Comparison of ENCODE assay signal across 17 cellular contexts in the genomic region with DNA sequence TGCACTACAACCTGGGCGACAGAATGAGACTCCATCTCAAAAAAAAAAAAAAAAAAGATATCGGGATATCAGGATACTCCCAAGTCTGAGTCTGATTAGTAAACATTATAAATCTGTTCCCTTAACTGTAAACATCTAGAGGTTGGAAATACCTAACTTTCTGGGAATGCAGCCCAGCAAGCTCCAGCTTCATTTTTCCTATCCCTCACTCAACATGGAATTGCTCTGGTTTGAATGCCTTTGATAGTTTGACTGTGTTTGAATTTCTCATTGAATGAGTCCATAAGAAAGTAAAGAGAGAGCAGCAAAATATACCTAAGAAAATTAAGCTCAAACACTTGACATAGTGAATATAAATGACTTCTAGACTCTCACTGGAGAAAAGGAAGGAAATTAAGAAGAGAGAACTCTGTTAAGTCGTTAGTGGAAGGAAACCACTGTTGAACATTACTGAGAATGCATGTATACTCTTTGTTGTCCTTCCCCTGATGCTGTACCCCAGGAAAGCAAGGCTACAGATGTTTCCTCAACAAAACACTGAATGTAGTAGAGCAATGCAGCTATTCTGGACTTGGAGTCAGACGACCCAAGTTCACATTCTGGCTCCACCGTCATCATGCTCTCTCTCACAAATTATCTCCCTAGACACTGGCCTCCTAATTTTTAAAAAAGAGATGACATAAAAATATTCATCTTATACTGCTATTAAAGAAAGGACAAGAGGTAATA.
DNase-seq lines count a peak whose midpoint lies in the region; ATAC-seq, FAIRE-seq and TF ChIP-seq lines count a peak whose summit lies in the region.
"Had no signal": no experiment of that assay in that cellular context is flagged by ENCODE, and none has a peak within 500 bp of the region (broad histone marks: within the 10 kb centered on the region; RNA-seq: fewer than 3 reads in every experiment).

No MANE protein-coding gene starts in this region.

- H3K27me3 ChIP-seq in astrocyte (ENCODE audit: insufficient read depth, low read length) (no peaks in the 10 kb centered on the region), keratinocyte (ENCODE audit: control insufficient read depth, extremely low read depth, insufficient read depth, low read length) (no peaks in the 10 kb centered on the region), adrenal gland (no peaks in the 10 kb centered on the region)
- H3K27me3 ChIP-seq: heart left ventricle, Peyer's patch had no signal

- H3K27ac Mint-ChIP-seq in astrocyte (ENCODE audit: unreplicated experiment), result no peak overlapping the region
- H3K27ac Mint-ChIP-seq: activated naive CD4-positive, alpha-beta T cell treated with anti-CD3 and anti-CD28 coated beads for 36 hours; effector memory CD8-positive, alpha-beta T cell; naive thymus-derived CD4-positive, alpha-beta T cell had no signal

- dilution Hi-C loops in keratinocyte (cut with MboI; ENCODE audit: extremely low pct_ligation_motif_present, low sequenced_read_pairs), result no loop called here

- no peak for TF ChIP-seq POLR2A in adrenal gland (IDR thresholded peaks at IDR 0.05)

- peaks cover 14% of the 10 kb centered on the region for H3K9me3 Mint-ChIP-seq in astrocyte (ENCODE audit: unreplicated experiment)
- H3K9me3 Mint-ChIP-seq: effector memory CD8-positive, alpha-beta T cell had no signal

- no peaks in the 10 kb centered on the region for H3K9me1 ChIP-seq in keratinocyte (ENCODE audit: control insufficient read depth, extremely low read depth, insufficient read depth, low read length)

- TF ChIP-seq CTCF in astrocyte (IDR thresholded peaks at IDR 0.05; ENCODE audit: insufficient read depth, low read depth, low read length) (no peak), keratinocyte (optimal IDR thresholded peaks at IDR 0.05 in 1 of 3, IDR thresholded peaks at IDR 0.05 in 1 of 3, conservative IDR thresholded peaks at IDR 0.05 in 1 of 3; ENCODE audit: extremely low read depth in 1 of 3, insufficient read depth in 2 of 3, low read length in 3 of 3) (no peak), adrenal gland (IDR thresholded peaks at IDR 0.05) (no peak)

- H3K4me2 ChIP-seq in astrocyte (ENCODE audit: low read length) (no peak overlapping the region), keratinocyte (ENCODE audit: control insufficient read depth, extremely low read depth, insufficient read depth, low read depth, low read length) (no peak overlapping the region)

- peak overlapping the region; percentile 36 for H2AFZ ChIP-seq in astrocyte (ENCODE audit: low read depth, low read length)
- peak overlapping the region; percentile 1 for H2AFZ ChIP-seq in keratinocyte (ENCODE audit: control insufficient read depth, low read length)

- H3K36me3 ChIP-seq in astrocyte (ENCODE audit: insufficient read depth, low read length) (no peaks in the 10 kb centered on the region), keratinocyte (ENCODE audit: control insufficient read depth in 2 of 2, extremely low read depth in 1 of 2, insufficient read depth in 2 of 2, low read length in 2 of 2) (no peaks in the 10 kb centered on the region), adrenal gland (replicated peaks in 1 of 2) (no peaks in the 10 kb centered on the region)
- H3K36me3 ChIP-seq: heart left ventricle, Peyer's patch had no signal

- H3K9ac ChIP-seq in astrocyte (ENCODE audit: low read length) (no peak overlapping the region), keratinocyte (ENCODE audit: control insufficient read depth, extremely low read depth, insufficient read depth, low read length) (no peak overlapping the region)

- H3K79me2 ChIP-seq in astrocyte (ENCODE audit: insufficient read depth, low read length) (no peaks in the 10 kb centered on the region), keratinocyte (ENCODE audit: control insufficient read depth, insufficient read depth, low read length) (no peaks in the 10 kb centered on the region)

- no peaks in the 10 kb centered on the region for H4K20me1 ChIP-seq in astrocyte (ENCODE audit: insufficient read depth, low read length)
- H4K20me1 ChIP-seq in keratinocyte (ENCODE audit: control insufficient read depth, extremely low read depth, insufficient read depth, low read length), result no peaks in the 10 kb centered on the region

- H3K27me3 Mint-ChIP-seq in astrocyte (ENCODE audit: low read depth, unreplicated experiment), result no peaks in the 10 kb centered on the region
- H3K27me3 Mint-ChIP-seq: naive thymus-derived CD4-positive, alpha-beta T cell had no signal

- H3K36me3 Mint-ChIP-seq in astrocyte (ENCODE audit: low read depth, unreplicated experiment), result no peaks in the 10 kb centered on the region

- DNase-seq in NOMO-1 treated with DMSO at 0.1 percent for 48 hours (lab: John Stamatoyannopoulos, UW; ENCODE audit: unreplicated experiment) (peak; percentile 13), NOMO-1 treated with dmso at 0.1 percent for 144 hours (lab: John Stamatoyannopoulos, UW; ENCODE audit: unreplicated experiment) (no peak), astrocyte (ENCODE audit: low read depth) (peak; percentile 60), keratinocyte (ENCODE audit: low read depth, low spot score) (no peak), urothelium cell line (ENCODE audit: low spot score) (no peak), adrenal gland (no peak)
- DNase-seq: activated naive CD4-positive, alpha-beta T cell treated with anti-CD3 and anti-CD28 coated beads for 36 hours; effector memory CD8-positive, alpha-beta T cell; heart left ventricle; naive thymus-derived CD4-positive, alpha-beta T cell; NCI-H526; Peyer's patch; retina had no signal

- peaks cover 3% of the 10 kb centered on the region for H3K9me3 ChIP-seq in astrocyte (ENCODE audit: insufficient read depth, low read depth, low read length)
- peaks cover 2% of the 10 kb centered on the region for H3K9me3 ChIP-seq in keratinocyte (ENCODE audit: control insufficient read depth, low read depth, low read length)
- no peaks in the 10 kb centered on the region for H3K9me3 ChIP-seq in adrenal gland (replicated peaks in 1 of 3)
- H3K9me3 ChIP-seq: Peyer's patch had no signal

- FAIRE-seq in astrocyte (lab: Jason Lieb, UNC) (no peak), keratinocyte (lab: Jason Lieb, UNC) (no peak), urothelium cell line (lab: Jason Lieb, UNC) (peak; percentile 17)
- FAIRE-seq: H54 had no signal

- peaks cover 14% of the 10 kb centered on the region for H3K4me1 Mint-ChIP-seq in astrocyte (ENCODE audit: low read depth, unreplicated experiment)

- intact Hi-C loops in adrenal gland (cut with DNase I), result no loop called here

- H3K27ac ChIP-seq in astrocyte (ENCODE audit: low read depth, low read length) (no peak overlapping the region), keratinocyte (ENCODE audit: control insufficient read depth, insufficient read depth, low read length) (no peak overlapping the region), adrenal gland (no peak overlapping the region)
- H3K27ac ChIP-seq: 22Rv1, Peyer's patch had no signal

- H3K4me3 ChIP-seq in astrocyte (ENCODE audit: insufficient read depth, low read depth, low read length) (no peak overlapping the region), keratinocyte (ENCODE audit: control insufficient read depth in 2 of 3, extremely low read depth in 1 of 3, insufficient read depth in 2 of 3, low read depth in 1 of 3, low read length in 3 of 3) (no peak overlapping the region), adrenal gland (no peak overlapping the region)
- H3K4me3 ChIP-seq: heart left ventricle, Peyer's patch had no signal

- WGBS in adrenal gland, 4 donors, result 40 to 54% (median 46%) methylated on average over 5 of the region's 5 CpGs

- H3K4me1 ChIP-seq in astrocyte (ENCODE audit: insufficient read depth, low read length), result peaks cover 15% of the 10 kb centered on the region
- peaks cover 16% of the 10 kb centered on the region for H3K4me1 ChIP-seq in keratinocyte (ENCODE audit: control insufficient read depth, extremely low read depth, insufficient read depth, low read length)
- H3K4me1 ChIP-seq in adrenal gland (replicated peaks in 1 of 2), result peaks cover 0 to 4% of the 10 kb centered on the region in 2 donors

- ATAC-seq in GM18517 (IDR thresholded peaks at IDR 0.05; ENCODE audit: unreplicated experiment) (no peak), HG03045 (IDR thresholded peaks at IDR 0.05; ENCODE audit: unreplicated experiment) (no peak)
- ATAC-seq: effector memory CD8-positive, alpha-beta T cell; naive thymus-derived CD4-positive, alpha-beta T cell had no signal

- H3K4me3 Mint-ChIP-seq in astrocyte (ENCODE audit: unreplicated experiment), result no peak overlapping the region
- H3K4me3 Mint-ChIP-seq: activated naive CD4-positive, alpha-beta T cell treated with anti-CD3 and anti-CD28 coated beads for 36 hours; effector memory CD8-positive, alpha-beta T cell had no signal

Comparison
In these comparisons a context has a peak if more than half of its experiments do, and no peak if none do; other contexts are left out.
1. DNase-seq: peak in NOMO-1 treated with DMSO at 0.1 percent for 48 hours (single experiment) and astrocyte (single experiment); none in NOMO-1 treated with dmso at 0.1 percent for 144 hours (single experiment), keratinocyte (single experiment), urothelium cell line (single experiment) and adrenal gland (0 of 7).